Comparison of ENCODE assay signal across 1 cellular context in genomic region chr13:113389586-113389985, GRCh38. TPM values are rescaled to one million over a fixed set of nuclear protein-coding genes. Genes with fewer than 3 reads are reported as not detected.
"Had no signal": no experiment of that assay in that cellular context is flagged by ENCODE, and none has a peak within 500 bp of the region (broad histone marks: within the 10 kb centered on the region; RNA-seq: fewer than 3 reads in every experiment).

No MANE protein-coding gene starts in this region.

RNA-seq across cellular contexts. Expression of gene GRTP1, which starts 25.7 kb away (rescaled TPM):
- total RNA-seq: natural killer cell had no signal
